1 cellular context compared by ENCODE assay signal in genomic region chr5:153659337-153659736, GRCh38.
TF ChIP-seq lines count a peak whose summit lies in the region.

No MANE protein-coding gene starts in this region.

TF ChIP-seq in IMR-90, 13 proteins besides CTCF, POLR2A, EP300 and RAD21 (continued from another document):
- TF ChIP-seq FOS (IDR thresholded peaks at IDR 0.05; ENCODE audit: low read depth, low read length) (peak; percentile 56), MAFK (IDR thresholded peaks at IDR 0.05; ENCODE audit: low read depth, low read length) (no peak)
